In the genomic region with DNA sequence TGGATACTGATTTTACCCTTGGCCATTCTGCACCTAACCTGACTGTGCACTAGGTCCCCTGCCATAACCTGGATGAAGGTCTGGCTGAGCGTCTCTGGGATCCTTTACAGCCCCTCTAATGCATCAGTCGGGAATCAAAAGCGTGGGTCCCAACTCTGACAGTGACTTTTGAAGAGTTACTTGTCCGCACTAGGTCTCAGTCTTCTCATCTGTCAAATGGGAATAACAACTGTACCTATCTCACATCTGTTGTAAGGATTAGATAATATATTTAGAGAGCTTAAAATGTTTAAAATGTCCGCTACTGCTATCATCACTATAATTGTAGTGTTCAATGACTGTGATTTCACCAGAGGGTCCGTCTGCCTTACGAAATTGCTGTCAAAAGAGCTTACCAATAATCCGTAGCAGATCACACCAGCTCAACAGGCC, we compare ENCODE assay signal across 8 cellular contexts. TPM values are rescaled to one million over a fixed set of nuclear protein-coding genes. Genes with fewer than 3 reads are reported as not detected.
A peak's percentile ranks its signal among the peaks of the same experiment; 100 is the strongest.
DNase-seq lines count a peak whose midpoint lies in the region; ATAC-seq, FAIRE-seq and TF ChIP-seq lines count a peak whose summit lies in the region.

No MANE protein-coding gene starts in this region.

- peaks cover 2% of the 10 kb centered on the region for H3K36me3 ChIP-seq in fibroblast of lung (ENCODE audit: control insufficient read depth, insufficient read depth, low read length)

- no peaks in the 10 kb centered on the region for H3K27me3 ChIP-seq in fibroblast of lung (ENCODE audit: control insufficient read depth, insufficient read depth, low read length)

- H3K79me2 ChIP-seq in fibroblast of lung (ENCODE audit: control insufficient read depth, insufficient read depth, low read length): peaks cover 21% of the 10 kb centered on the region

- H2AFZ ChIP-seq in fibroblast of lung (ENCODE audit: low read length): peak overlapping the region; percentile 78

- peak overlapping the region; percentile 77 for H3K27ac ChIP-seq in fibroblast of lung (ENCODE audit: insufficient read depth, low read length)

- H3K4me2 ChIP-seq in fibroblast of lung (ENCODE audit: extremely low read depth, insufficient read depth, low read length): peak overlapping the region; percentile 26

- TF ChIP-seq CTCF in fibroblast of lung (conservative IDR thresholded peaks at IDR 0.05 in 1 of 2, IDR thresholded peaks at IDR 0.05 in 1 of 2; ENCODE audit: low read depth in 1 of 2, low read length in 2 of 2): no peak
- no peak for TF ChIP-seq CTCF in retinal pigment epithelial cell (conservative IDR thresholded peaks at IDR 0.05; ENCODE audit: low read depth, low read length)

- no peak for DNase-seq in GM18507 (ENCODE audit: extremely low spot score, insufficient read length, low read depth)
- peak; percentile 6 for DNase-seq in SK-N-DZ (ENCODE audit: low spot score)
- no peak for DNase-seq in fibroblast of lung (ENCODE audit: low read depth in 2 of 2)
- DNase-seq in retinal pigment epithelial cell (ENCODE audit: low read depth): no peak
- DNase-seq in stimulated activated CD4-positive, alpha-beta T cell treated with anti-CD3 and anti-CD28 coated beads, Interleukin-15, amount 100 ng/mL, for 24 hours: no peak
- DNase-seq in activated CD4-positive, CD25-positive, alpha-beta regulatory T cell (lab: John Stamatoyannopoulos, UW): no peak

- peak; percentile 56 for FAIRE-seq in GM18507 (lab: Jason Lieb, UNC)

- peaks cover 1% of the 10 kb centered on the region for H4K20me1 ChIP-seq in fibroblast of lung (ENCODE audit: control insufficient read depth, extremely low read depth, insufficient read depth, low read length)

- no peaks in the 10 kb centered on the region for H3K4me1 ChIP-seq in fibroblast of lung (ENCODE audit: control insufficient read depth, extremely low read depth, insufficient read depth, low read length)

- peak overlapping the region; percentile 77 for H3K9ac ChIP-seq in fibroblast of lung (ENCODE audit: insufficient read depth, low read length)

- H3K4me3 ChIP-seq in fibroblast of lung (replicated peaks in 1 of 4; ENCODE audit: control extremely low read depth in 1 of 4, insufficient read depth in 1 of 4, low read depth in 3 of 4, low read length in 4 of 4): peak overlapping the region; percentile 66 to 93 (median 72)
- peak overlapping the region; percentile 72 for H3K4me3 ChIP-seq in retinal pigment epithelial cell (ENCODE audit: low read length)

- no peaks in the 10 kb centered on the region for H3K9me3 ChIP-seq in fibroblast of lung (ENCODE audit: control insufficient read depth, insufficient read depth, low read depth, low read length)

- no peak for ATAC-seq in HG03095 (IDR thresholded peaks at IDR 0.05; ENCODE audit: unreplicated experiment)
- ATAC-seq in HG03097 (IDR thresholded peaks at IDR 0.05; ENCODE audit: low FRiP score, unreplicated experiment): no peak

RNA-seq across cellular contexts. Expression of gene TADA1, which starts 0.7 kb away (rescaled TPM):
- 35.4 and 41.7 TPM in 2 replicates for polyA plus RNA-seq in SK-N-DZ (2014; cell fraction: cytosol; rRNA removed)
- polyA plus RNA-seq in SK-N-DZ (2014; cell fraction: nucleus; rRNA removed): 31.4 and 31.6 TPM in 2 replicates
- 10.5 and 12.9 TPM in 2 replicates for total RNA-seq in fibroblast of lung
- polyA plus RNA-seq in fibroblast of lung: 12.7 and 13.2 TPM in 2 replicates
- 6.0 and 6.4 TPM in 2 replicates for polyA plus RNA-seq in fibroblast of lung (2012)
- polyA minus RNA-seq in fibroblast of lung (ENCODE audit: low replicate concordance): 3.0 and 4.3 TPM in 2 replicates

RNA-seq across cellular contexts. Expression of gene POGK, which starts 36.0 kb away (rescaled TPM):
- polyA plus RNA-seq in SK-N-DZ (2014; cell fraction: cytosol; rRNA removed): 37.5 and 40.7 TPM in 2 replicates
- polyA plus RNA-seq in SK-N-DZ (2014; cell fraction: nucleus; rRNA removed): 28.5 and 34.8 TPM in 2 replicates
- 23.8 and 27.2 TPM in 2 replicates for total RNA-seq in fibroblast of lung
- polyA plus RNA-seq in fibroblast of lung: 17.2 and 20.1 TPM in 2 replicates
- polyA plus RNA-seq in fibroblast of lung (2012): 13.5 and 15.5 TPM in 2 replicates
- 10.5 and 15.3 TPM in 2 replicates for polyA minus RNA-seq in fibroblast of lung (ENCODE audit: low replicate concordance)
